In the genomic region with DNA sequence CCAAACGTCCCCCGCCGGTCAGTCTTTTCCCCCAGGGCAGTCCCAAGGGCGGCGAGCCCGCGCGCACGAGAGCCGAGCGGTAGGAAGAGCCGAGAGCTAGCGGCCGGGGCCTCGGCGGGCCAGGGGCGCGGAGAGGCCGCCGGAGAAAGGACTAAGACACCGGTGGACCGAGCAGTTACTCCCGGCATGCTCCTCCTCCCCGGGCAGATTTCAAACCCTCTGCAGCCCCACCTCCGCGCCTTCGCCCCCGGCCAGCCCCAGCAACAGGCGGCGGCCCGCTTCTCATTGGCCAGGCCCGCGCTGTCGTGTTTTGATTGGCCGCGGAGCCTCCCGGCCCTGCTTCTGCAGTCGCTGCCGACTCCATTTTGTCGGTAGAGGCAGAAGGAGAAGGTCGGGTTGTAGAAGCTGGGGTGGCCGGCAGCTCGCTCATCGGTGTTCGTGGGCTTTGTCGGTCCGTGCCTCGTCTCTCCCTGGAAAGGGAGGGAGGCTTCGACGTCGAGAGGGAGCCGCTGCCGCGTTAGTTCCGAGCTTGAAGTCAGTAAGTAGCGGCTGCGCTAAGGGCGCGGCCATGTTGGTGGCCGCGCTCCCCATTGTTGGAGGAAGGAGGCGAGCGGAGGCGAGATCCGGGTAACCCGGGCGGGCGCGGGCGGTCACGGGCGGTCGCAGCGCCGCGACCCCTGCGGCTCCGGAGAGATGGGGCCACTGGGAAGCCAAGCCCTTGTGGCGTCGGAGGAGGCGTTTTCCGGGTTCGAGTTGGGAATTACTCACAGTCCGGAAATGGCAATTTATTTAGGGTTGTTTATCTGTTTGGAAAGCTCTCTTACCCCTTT, we compare ENCODE assay signal across 8 cellular contexts. TPM values are rescaled to one million over a fixed set of nuclear protein-coding genes. Genes with fewer than 3 reads are reported as not detected.
A peak's percentile ranks its signal among the peaks of the same experiment; 100 is the strongest.
DNase-seq lines count a peak whose midpoint lies in the region; ATAC-seq, FAIRE-seq and TF ChIP-seq lines count a peak whose summit lies in the region.

A gene with protein sequence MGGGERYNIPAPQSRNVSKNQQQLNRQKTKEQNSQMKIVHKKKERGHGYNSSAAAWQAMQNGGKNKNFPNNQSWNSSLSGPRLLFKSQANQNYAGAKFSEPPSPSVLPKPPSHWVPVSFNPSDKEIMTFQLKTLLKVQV (plus strand): TSS at position 368 of the 830 bp plus-strand sequence. CDS start 1,630 bp downstream, outside the sequence.

- no peaks in the 10 kb centered on the region for H3K9me1 ChIP-seq in endothelial cell of umbilical vein (replicated peaks; ENCODE audit: control insufficient read depth, extremely low read depth, insufficient read depth, low read length)

- peak within 1 kb of the TSS; percentile 98 for H3K27ac Mint-ChIP-seq in Calu3 (ENCODE audit: unreplicated experiment)

- H3K9me2 ChIP-seq in OCI-LY7 (ENCODE audit: insufficient read depth, low read length): no peaks in the 10 kb centered on the region

- H3K27ac ChIP-seq in OCI-LY7 (ENCODE audit: low read depth, low read length, poor library complexity, severe bottlenecking) (peak within 1 kb of the TSS; percentile 97), endothelial cell of umbilical vein (ENCODE audit: insufficient read depth, low read depth, low read length) (peak within 1 kb of the TSS; percentile 96)

- H3K4me1 ChIP-seq in OCI-LY7 (ENCODE audit: insufficient read depth, low read length, poor library complexity, severe bottlenecking) (peaks cover 65% of the 10 kb centered on the region), endothelial cell of umbilical vein (ENCODE audit: control insufficient read depth, extremely low read depth, insufficient read depth, low read length) (peaks cover 27% of the 10 kb centered on the region), mononuclear cell (ENCODE audit: insufficient read depth, low read length) (peaks cover 52% of the 10 kb centered on the region)

- dilution Hi-C loops in endothelial cell of umbilical vein (cut with MboI; ENCODE audit: extremely low pct_ligation_motif_present, low sequenced_read_pairs): no loop called here

- peaks cover 25% of the 10 kb centered on the region for H3K4me1 Mint-ChIP-seq in Calu3 (ENCODE audit: low read depth, unreplicated experiment)

- H3K36me3 Mint-ChIP-seq in Calu3 (ENCODE audit: insufficient read depth, unreplicated experiment): peaks cover 47% of the 10 kb centered on the region

- peak within 1 kb of the TSS; percentile 43; the same call in 1 of the 2 replicates for H2AFZ ChIP-seq in OCI-LY7 (ENCODE audit: low read length)
- peak within 1 kb of the TSS; percentile 66 for H2AFZ ChIP-seq in endothelial cell of umbilical vein (ENCODE audit: low read depth, low read length)

- H3K36me3 ChIP-seq in OCI-LY7 (ENCODE audit: insufficient read depth, low read length) (peaks cover 41% of the 10 kb centered on the region), endothelial cell of umbilical vein (ENCODE audit: control insufficient read depth in 2 of 2, extremely low read depth in 1 of 2, insufficient read depth in 2 of 2, low read length in 2 of 2) (peaks cover 0 to 6% of the 10 kb centered on the region in 2 experiments)

- POLR2A ChIA-PET in OCI-LY7 (lab: Charles Lee) (interaction anchor here (0.6 to 2.0 kb wide), 7 partner anchors 15 to 430 kb away, joined by 3 to 13 read pairs (median 4); no protein-coding TSS in a partner anchor), endothelial cell of umbilical vein (lab: Charles Lee) (interaction anchor here (0.6 to 1.1 kb wide), 3 partner anchors 15 to 16 kb away, joined by 3 read pairs; no protein-coding TSS in a partner anchor)

- BruUV-seq in Calu3 (replicated peaks; lab: Mats Ljungman, UMichigan) (no TSS peak), OCI-LY7 (replicated peaks; lab: Mats Ljungman, UMichigan) (no TSS peak), endothelial cell of umbilical vein (replicated peaks; lab: Mats Ljungman, UMichigan) (no TSS peak)

- H3K27me3 Mint-ChIP-seq in Calu3 (ENCODE audit: unreplicated experiment): no peaks in the 10 kb centered on the region

- H3K9ac ChIP-seq in endothelial cell of umbilical vein (replicated peaks; ENCODE audit: extremely low read depth, insufficient read depth, low read length): peak within 1 kb of the TSS; percentile 100

- H3K79me2 ChIP-seq in OCI-LY7 (ENCODE audit: insufficient read depth, low read depth, low read length) (peaks cover 42% of the 10 kb centered on the region), endothelial cell of umbilical vein (ENCODE audit: control insufficient read depth, insufficient read depth, low read length) (peaks cover 24% of the 10 kb centered on the region)

- H3K4me3 ChIP-seq in OCI-LY7 (ENCODE audit: low read depth, low read length, poor library complexity, severe bottlenecking) (peak within 1 kb of the TSS; percentile 91), endothelial cell of umbilical vein (replicated peaks in 1 of 3; ENCODE audit: insufficient read depth in 1 of 3, low read depth in 1 of 3, low read length in 3 of 3) (peak within 1 kb of the TSS; percentile 58 to 100 (median 100)), mononuclear cell (ENCODE audit: low read length) (peak within 1 kb of the TSS; percentile 79)

- peak; percentile 95 for DNase-seq in Calu3
- DNase-seq in HuH-7.5 (ENCODE audit: low spot score): peak; percentile 93
- DNase-seq in OCI-LY7 (ENCODE audit: low spot score): peak; percentile 96
- peak; percentile 96 for DNase-seq in activated T-cell treated with anti-CD3 and anti-CD28 coated beads for 24 hours (ENCODE audit: low read depth)
- peak; percentile 98 for DNase-seq in endothelial cell of umbilical vein (ENCODE audit: low read depth, low spot score)
- peak; percentile 83 to 93 for DNase-seq in stimulated activated CD8-positive, alpha-beta memory T cell treated with anti-CD3 and anti-CD28 coated beads, Interleukin-4, amount 100 ng/mL, for 1 hour (ENCODE audit: low read depth in 2 of 2, low spot score in 1 of 2)

- peak; percentile 94 for TF ChIP-seq POLR2A in endothelial cell of umbilical vein (IDR thresholded peaks at IDR 0.05; ENCODE audit: low read depth, low read length)

- peak; percentile 74 for ATAC-seq in GM21526 (IDR thresholded peaks at IDR 0.05; ENCODE audit: low FRiP score, unreplicated experiment)

- intact Hi-C loops in Calu3 (cut with micrococcal nuclease; ENCODE audit: unreplicated experiment): no loop called here
- intact Hi-C loops in OCI-LY7 (cut with micrococcal nuclease; ENCODE audit: unreplicated experiment): loop anchor here (1.0 to 5.0 kb wide), 7 partner anchors 21 to 617 kb away; a partner anchor contains a TSS
- intact Hi-C loops in endothelial cell of umbilical vein (cut with micrococcal nuclease): loop anchor here (1.0 to 5.0 kb wide), 10 partner anchors 21 to 763 kb away; a partner anchor contains a TSS

- CTCF ChIA-PET in Calu3 (lab: Charles Lee) (interaction anchor here (1.5 kb wide), 1 partner anchor 21 kb away, joined by 4 read pairs; a partner anchor contains a TSS), OCI-LY7 (lab: Charles Lee; ENCODE audit: unreplicated experiment) (no interaction called here), endothelial cell of umbilical vein (lab: Charles Lee) (interaction anchor here (0.6 to 3.3 kb wide), 6 partner anchors 8 to 83 kb away, joined by 3 to 42 read pairs (median 3); no protein-coding TSS in a partner anchor)

- H3K9me3 Mint-ChIP-seq in Calu3 (ENCODE audit: low read depth, unreplicated experiment): no peaks in the 10 kb centered on the region

- TF ChIP-seq CTCF in Calu3 (IDR thresholded peaks at IDR 0.05; ENCODE audit: unreplicated experiment): no peak
- no peak for TF ChIP-seq CTCF in OCI-LY7 (conservative IDR thresholded peaks at IDR 0.05; ENCODE audit: low read length)
- no peak for TF ChIP-seq CTCF in endothelial cell of umbilical vein (IDR thresholded peaks at IDR 0.05; ENCODE audit: extremely low read depth in 1 of 2, insufficient read depth in 1 of 2, low read depth in 1 of 2, low read length in 2 of 2)

- H3K9me3 ChIP-seq in OCI-LY7 (ENCODE audit: low read length) (no peaks in the 10 kb centered on the region), endothelial cell of umbilical vein (replicated peaks; ENCODE audit: control insufficient read depth, insufficient read depth, low read length) (no peaks in the 10 kb centered on the region), mononuclear cell (ENCODE audit: low read depth, low read length) (no peaks in the 10 kb centered on the region)

- peak within 1 kb of the TSS; percentile 84 for H3K4me3 Mint-ChIP-seq in Calu3 (ENCODE audit: low read depth, unreplicated experiment)

- H3K27me3 ChIP-seq in endothelial cell of umbilical vein (ENCODE audit: control insufficient read depth in 2 of 2, insufficient read depth in 2 of 2, low read length in 2 of 2): no peaks in the 10 kb centered on the region
- no peaks in the 10 kb centered on the region for H3K27me3 ChIP-seq in mononuclear cell (ENCODE audit: insufficient read depth, low read length)

- peak within 1 kb of the TSS; percentile 85 for H3K4me2 ChIP-seq in OCI-LY7 (ENCODE audit: low read length)
- peak within 1 kb of the TSS; percentile 98 for H3K4me2 ChIP-seq in endothelial cell of umbilical vein (ENCODE audit: insufficient read depth, low read length)

- H4K20me1 ChIP-seq in OCI-LY7 (ENCODE audit: insufficient read depth, low read length): peaks cover 13% of the 10 kb centered on the region; the same call in 1 of the 2 replicates
- peaks cover 4% of the 10 kb centered on the region for H4K20me1 ChIP-seq in endothelial cell of umbilical vein (replicated peaks; ENCODE audit: control insufficient read depth, extremely low read depth, insufficient read depth, low read length)

- FAIRE-seq in endothelial cell of umbilical vein (lab: Jason Lieb, UNC): peak; percentile 91

TF ChIP-seq in endothelial cell of umbilical vein, 7 proteins besides CTCF, POLR2A, EP300 and RAD21:
- peak; percentile 15 for TF ChIP-seq GATA2 (IDR thresholded peaks at IDR 0.05; ENCODE audit: insufficient read depth, insufficient read length, low read depth, low read length)
- TF ChIP-seq POLR2AphosphoS5 (IDR thresholded peaks at IDR 0.05; ENCODE audit: insufficient read depth, low read depth, low read length): peak; percentile 94
- no peak for TF ChIP-seq EZH2 (IDR thresholded peaks at IDR 0.05; ENCODE audit: borderline replicate concordance, low read depth, low read length, severe bottlenecking)
- peak; percentile 17 for TF ChIP-seq FOS (IDR thresholded peaks at IDR 0.05; ENCODE audit: borderline replicate concordance, insufficient read depth, low read length)

RNA-seq across cellular contexts. Expression of the gene that starts here (rescaled TPM):
- total RNA-seq in Calu3 (2022): 57.9 and 59.0 TPM in 2 replicates
- total RNA-seq in OCI-LY7 (2014; rRNA removed; shearing (Covaris generic)): 129 and 143 TPM in 2 replicates
- total RNA-seq in OCI-LY7 (2022): 198 and 210 TPM in 2 replicates
- 77.8 and 107 TPM in 2 replicates for total RNA-seq in endothelial cell of umbilical vein
- polyA plus RNA-seq in endothelial cell of umbilical vein: 36.3 and 70.2 TPM in 2 replicates
- polyA plus RNA-seq in endothelial cell of umbilical vein (2011; cell fraction: cytosol; rRNA removed): 75.8 and 85.8 TPM in 2 replicates
- 51.1 and 75.0 TPM in 2 replicates for polyA plus RNA-seq in endothelial cell of umbilical vein (2011; cell fraction: nucleus; rRNA removed)
- 50.9 and 76.0 TPM in 2 replicates for polyA plus RNA-seq in endothelial cell of umbilical vein (2012)
- 31.1 and 31.6 TPM in 2 replicates for polyA minus RNA-seq in endothelial cell of umbilical vein
- polyA minus RNA-seq in endothelial cell of umbilical vein (2011; cell fraction: cytosol; rRNA and poly(A)+ RNA removed): 41.2 TPM
- 28.0 and 39.0 TPM in 2 replicates for polyA minus RNA-seq in endothelial cell of umbilical vein (2011; cell fraction: nucleus; rRNA and poly(A)+ RNA removed)
- total RNA-seq in mononuclear cell: 243 TPM

Comparison
In these comparisons a context has a peak if more than half of its experiments do, and no peak if none do; other contexts are left out.
1. Peak in every context shown above with its lines: DNase-seq, ATAC-seq, H3K4me3 ChIP-seq and H3K27ac ChIP-seq.